In the genomic region with DNA sequence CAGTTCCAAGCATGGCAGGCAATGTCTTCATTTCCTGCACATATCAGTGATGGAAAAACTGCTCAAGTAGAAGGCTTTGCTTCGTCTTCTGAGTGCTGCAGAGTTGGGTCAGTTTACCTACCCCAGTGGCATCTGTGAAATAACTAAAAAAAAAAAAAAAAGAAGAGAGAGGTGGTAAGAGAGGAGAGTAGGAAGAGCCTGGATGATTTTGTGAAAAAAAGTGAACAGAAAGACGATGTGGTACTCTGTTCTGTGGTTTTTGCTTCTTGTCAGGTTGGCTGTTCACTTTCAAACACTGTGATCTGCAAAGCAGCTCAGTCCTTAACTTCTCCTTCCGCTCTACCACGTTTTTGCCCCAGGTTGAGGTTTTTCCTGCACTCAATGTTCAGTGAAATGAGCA, we compare ENCODE assay signal across 8 cellular contexts. TPM values are rescaled to one million over a fixed set of nuclear protein-coding genes. Genes with fewer than 3 reads are reported as not detected.
DNase-seq lines count a peak whose midpoint lies in the region; ATAC-seq lines count a peak whose summit lies in the region.

A gene with protein sequence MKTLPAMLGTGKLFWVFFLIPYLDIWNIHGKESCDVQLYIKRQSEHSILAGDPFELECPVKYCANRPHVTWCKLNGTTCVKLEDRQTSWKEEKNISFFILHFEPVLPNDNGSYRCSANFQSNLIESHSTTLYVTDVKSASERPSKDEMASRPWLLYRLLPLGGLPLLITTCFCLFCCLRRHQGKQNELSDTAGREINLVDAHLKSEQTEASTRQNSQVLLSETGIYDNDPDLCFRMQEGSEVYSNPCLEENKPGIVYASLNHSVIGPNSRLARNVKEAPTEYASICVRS (minus strand): TSS at position 145 of the 400 bp plus-strand sequence. CDS start 114 bp downstream, at position 31.

- H3K4me3 Mint-ChIP-seq in memory B cell, result peak within 1 kb of the TSS; percentile 99

- no peaks in the 10 kb centered on the region for H3K36me3 ChIP-seq in H7 (replicated peaks; ENCODE audit: control insufficient read depth, insufficient read depth, low read length)

- H3K4me3 ChIP-seq in Jurkat, Clone E6-1 (ENCODE audit: low read length), result no peak within 1 kb of the TSS; the same call in 1 of the 2 replicates
- no peak within 1 kb of the TSS for H3K4me3 ChIP-seq in H7 (ENCODE audit: insufficient read depth, low read depth, low read length)

- H3K4me1 Mint-ChIP-seq in memory B cell, result peaks cover 38% of the 10 kb centered on the region

- peaks cover 17% of the 10 kb centered on the region for H3K36me3 Mint-ChIP-seq in memory B cell

- H3K27me3 Mint-ChIP-seq in memory B cell, result no peaks in the 10 kb centered on the region

- DNase-seq in Jurkat, Clone E6-1 (ENCODE audit: low read depth, low spot score), result peak; percentile 78
- DNase-seq in memory B cell (ENCODE audit: low spot score in 2 of 2) (no peak), midbrain (lab: John Stamatoyannopoulos, UW) (no peak), KG1 (lab: John Stamatoyannopoulos, UW) (no peak), NCI-H187 treated with DMSO at 0.1 percent for 48 hours (lab: John Stamatoyannopoulos, UW) (no peak), H7 (no peak)

- H3K27me3 ChIP-seq in H7 (ENCODE audit: control insufficient read depth, insufficient read depth, low read length), result no peaks in the 10 kb centered on the region

- peaks cover 4% of the 10 kb centered on the region for H3K9me3 Mint-ChIP-seq in memory B cell

- ATAC-seq in GM18867 (IDR thresholded peaks at IDR 0.05; ENCODE audit: unreplicated experiment), result peak; percentile 76
- ATAC-seq in GM21576 (IDR thresholded peaks at IDR 0.05; ENCODE audit: unreplicated experiment), result peak; percentile 63
- ATAC-seq in memory B cell (ENCODE audit: low read depth), result peak; percentile 78

- peak within 1 kb of the TSS; percentile 98 for H3K27ac Mint-ChIP-seq in memory B cell

RNA-seq across cellular contexts. Expression of the gene that starts here (rescaled TPM):
- not detected for polyA plus RNA-seq in Jurkat, Clone E6-1 (2012; ENCODE audit: insufficient read depth, insufficient read length)
- not detected in 2 replicates for total RNA-seq in H7 (2014; rRNA removed; shearing (Covaris generic))
